In the genomic region with DNA sequence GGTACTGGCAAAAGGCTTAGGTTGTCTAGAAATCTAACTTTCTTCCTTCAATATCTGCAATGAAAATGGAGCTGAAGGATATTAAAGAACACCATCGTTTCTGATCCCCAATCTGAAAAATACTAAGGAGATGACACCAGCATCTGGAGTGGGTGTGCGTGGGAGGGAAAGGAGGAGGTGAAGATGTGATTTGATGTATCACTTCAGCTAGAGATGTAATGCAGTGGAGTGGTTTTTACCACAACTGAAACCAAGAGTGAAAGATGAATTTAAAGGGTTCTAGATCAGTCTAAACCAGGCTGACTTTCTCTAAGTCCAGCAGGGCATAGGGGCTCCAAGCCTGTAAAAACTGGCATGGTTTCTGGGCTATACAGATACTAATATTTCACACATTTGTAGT, we compare ENCODE assay signal across 11 cellular contexts.
DNase-seq lines count a peak whose midpoint lies in the region; ATAC-seq and TF ChIP-seq lines count a peak whose summit lies in the region.
"Had no signal": no experiment of that assay in that cellular context is flagged by ENCODE, and none has a peak within 500 bp of the region (broad histone marks: within the 10 kb centered on the region; RNA-seq: fewer than 3 reads in every experiment).

No MANE protein-coding gene starts in this region.

- peaks cover 3 to 13% (median 8%) of the 10 kb centered on the region in 7 donors for H3K9me3 Mint-ChIP-seq in CD14-positive monocyte
- peaks cover 4% of the 10 kb centered on the region for H3K9me3 Mint-ChIP-seq in endothelial cell (ENCODE audit: unreplicated experiment)

- H3K36me3 ChIP-seq in heart left ventricle = no peaks in the 10 kb centered on the region
- H3K36me3 ChIP-seq: ovary had no signal

- no peaks in the 10 kb centered on the region for H3K4me1 ChIP-seq in heart left ventricle

- H3K36me3 Mint-ChIP-seq in CD14-positive monocyte (no peaks in the 10 kb centered on the region), endothelial cell (ENCODE audit: low read depth, unreplicated experiment) (peaks cover 4% of the 10 kb centered on the region)

- intact Hi-C loops in CD14-positive monocyte (cut with micrococcal nuclease) = no loop called here
- intact Hi-C loops in heart left ventricle (cut with DNase I) = no loop called here

- no peaks in the 10 kb centered on the region for H3K4me1 Mint-ChIP-seq in CD14-positive monocyte
- H3K4me1 Mint-ChIP-seq in endothelial cell (ENCODE audit: unreplicated experiment) = no peaks in the 10 kb centered on the region

- peaks cover 0 to 11% (median 0%) of the 10 kb centered on the region in 12 donors for H3K9me3 ChIP-seq in heart left ventricle
- H3K9me3 ChIP-seq: ovary had no signal

- no peaks in the 10 kb centered on the region for H3K27me3 ChIP-seq in heart left ventricle
- H3K27me3 ChIP-seq: ovary had no signal

- peak; percentile 55 for DNase-seq in stimulated activated CD4-positive, alpha-beta T cell treated with anti-CD3 and anti-CD28 coated beads, Interleukin-12 subunit alpha, Interleukin-12 subunit beta, amount 100 ng/mL, for 4 hours
- DNase-seq in CD14-positive monocyte (ENCODE audit: low spot score) (no peak), mucosa of gallbladder (ENCODE audit: low spot score) (no peak), endothelial cell (ENCODE audit: low spot score) (no peak), heart left ventricle (no peak)
- DNase-seq: H9, islet precursor cell, ovary had no signal

- H3K4me3 ChIP-seq in heart left ventricle = no peak overlapping the region
- H3K4me3 ChIP-seq: ovary had no signal

- no peak for TF ChIP-seq CTCF in CD14-positive monocyte (IDR thresholded peaks at IDR 0.05)
- TF ChIP-seq CTCF in endothelial cell (IDR thresholded peaks at IDR 0.05; ENCODE audit: unreplicated experiment) = no peak
- TF ChIP-seq CTCF in heart left ventricle (IDR thresholded peaks at IDR 0.05) = no peak

- 73 to 88% (median 84%) methylated on average over 2 of the region's 2 CpGs for WGBS in heart left ventricle, 4 donors

- no peak overlapping the region for H3K27ac ChIP-seq in heart left ventricle
- H3K27ac ChIP-seq: ovary had no signal

- TF ChIP-seq POLR2A in heart left ventricle (IDR thresholded peaks at IDR 0.05) = no peak

- H3K27me3 Mint-ChIP-seq in CD14-positive monocyte (ENCODE audit: low read depth in 3 of 3) = peaks cover 0 to 7% (median 0%) of the 10 kb centered on the region in 3 donors
- no peaks in the 10 kb centered on the region for H3K27me3 Mint-ChIP-seq in endothelial cell (ENCODE audit: unreplicated experiment)

- H3K27ac Mint-ChIP-seq in CD14-positive monocyte (peak overlapping the region in 1 of 7 donors; percentile 25), endothelial cell (ENCODE audit: unreplicated experiment) (no peak overlapping the region)

- no peak overlapping the region for H3K4me3 Mint-ChIP-seq in CD14-positive monocyte
- no peak overlapping the region for H3K4me3 Mint-ChIP-seq in endothelial cell (ENCODE audit: unreplicated experiment)
- H3K4me3 Mint-ChIP-seq: H9 had no signal

- ATAC-seq in GM18511 (IDR thresholded peaks at IDR 0.05; ENCODE audit: unreplicated experiment) = peak; percentile 89
- peak; percentile 98 for ATAC-seq in GM21447 (IDR thresholded peaks at IDR 0.05; ENCODE audit: unreplicated experiment)
- peak; percentile 91 for ATAC-seq in HG03460 (IDR thresholded peaks at IDR 0.05; ENCODE audit: unreplicated experiment)
- no peak for ATAC-seq in heart left ventricle

Comparison
In these comparisons a context has a peak if more than half of its experiments do, and no peak if none do; other contexts are left out.
1. ATAC-seq: peak in GM18511 (single experiment), GM21447 (single experiment) and HG03460 (single experiment); none in heart left ventricle (0 of 4).